ENCODE assay signal across 8 cellular contexts in genomic region chr12:59403259-59403932, GRCh38.
A peak's percentile ranks its signal among the peaks of the same experiment; 100 is the strongest.
DNase-seq lines count a peak whose midpoint lies in the region; ATAC-seq and TF ChIP-seq lines count a peak whose summit lies in the region.

No MANE protein-coding gene starts in this region.

- H3K36me3 Mint-ChIP-seq in Caco-2 (ENCODE audit: insufficient read depth, unreplicated experiment), result no peaks in the 10 kb centered on the region

- TF ChIP-seq CTCF in Caco-2 (IDR thresholded peaks at IDR 0.05; ENCODE audit: insufficient read depth in 1 of 2, low read depth in 1 of 2, low read length in 1 of 2, severe bottlenecking in 1 of 2, unreplicated experiment in 1 of 2), result peak; percentile 60 to 77
- peak; percentile 85 for TF ChIP-seq CTCF in left ventricle myocardium inferior (IDR thresholded peaks at IDR 0.05; ENCODE audit: borderline replicate concordance)

- no peak overlapping the region for H3K4me3 ChIP-seq in Caco-2 (ENCODE audit: low read depth, low read length)
- H3K4me3 ChIP-seq in left ventricle myocardium inferior, result peak overlapping the region; percentile 26

- H3K36me3 ChIP-seq in Caco-2 (ENCODE audit: control insufficient read depth, insufficient read depth, low read length), result no peaks in the 10 kb centered on the region
- no peaks in the 10 kb centered on the region for H3K36me3 ChIP-seq in left ventricle myocardium inferior

- H3K4me3 Mint-ChIP-seq in Caco-2 (ENCODE audit: unreplicated experiment), result no peak overlapping the region

- no peaks in the 10 kb centered on the region; the same call in 1 of the 2 replicates for H3K27me3 ChIP-seq in Caco-2 (replicated peaks; ENCODE audit: control insufficient read depth, insufficient read depth, low read length)
- no peaks in the 10 kb centered on the region for H3K27me3 ChIP-seq in left ventricle myocardium inferior (ENCODE audit: low read depth)

- H3K27me3 Mint-ChIP-seq in Caco-2 (ENCODE audit: insufficient read depth, unreplicated experiment), result no peaks in the 10 kb centered on the region

- intact Hi-C loops in Caco-2 (cut with micrococcal nuclease; ENCODE audit: unreplicated experiment), result loop anchor here (1.0 to 2.0 kb wide), 4 partner anchors 377 to 1091 kb away; no protein-coding TSS in a partner anchor
- intact Hi-C loops in left ventricle myocardium inferior (cut with micrococcal nuclease), result no loop called here

- CTCF ChIA-PET in Caco-2 (lab: Charles Lee), result no interaction called here

- ATAC-seq in GM18907 (IDR thresholded peaks at IDR 0.05; ENCODE audit: unreplicated experiment) (peak; percentile 83), HG03442 (IDR thresholded peaks at IDR 0.05; ENCODE audit: unreplicated experiment) (peak; percentile 57)

- no peak overlapping the region for H3K27ac Mint-ChIP-seq in Caco-2 (ENCODE audit: unreplicated experiment)

- DNase-seq in Caco-2 (peak; percentile 40 to 58), NCI-H82 (lab: John Stamatoyannopoulos, UW) (peak; percentile 75), amniotic epithelial cell (ENCODE audit: low read depth) (peak; percentile 86), left ventricle myocardium inferior (no peak), pulmonary artery endothelial cell (ENCODE audit: low read depth, low spot score) (peak; percentile 22), NCI-H2227 (lab: John Stamatoyannopoulos, UW; ENCODE audit: unreplicated experiment) (no peak)

- BruUV-seq in Caco-2 (replicated peaks; lab: Mats Ljungman, UMichigan), result no TSS peak

- POLR2A ChIA-PET in Caco-2 (lab: Charles Lee), result no interaction called here

- H3K4me1 ChIP-seq in Caco-2, result no peaks in the 10 kb centered on the region
- H3K4me1 ChIP-seq in left ventricle myocardium inferior, result no peaks in the 10 kb centered on the region

- no peak overlapping the region for H3K27ac ChIP-seq in left ventricle myocardium inferior (replicated peaks)

- H3K4me1 Mint-ChIP-seq in Caco-2 (ENCODE audit: low read depth, unreplicated experiment), result no peaks in the 10 kb centered on the region

- H3K9me3 Mint-ChIP-seq in Caco-2 (ENCODE audit: unreplicated experiment), result no peaks in the 10 kb centered on the region

- H3K9me3 ChIP-seq in Caco-2 (no peaks in the 10 kb centered on the region), left ventricle myocardium inferior (replicated peaks) (peaks cover 7% of the 10 kb centered on the region)

Comparison
In these comparisons a context has a peak if more than half of its experiments do, and no peak if none do; other contexts are left out.
1. DNase-seq: peak in Caco-2 (2 of 2), NCI-H82 (single experiment), amniotic epithelial cell (single experiment) and pulmonary artery endothelial cell (single experiment); none in left ventricle myocardium inferior (single experiment) and NCI-H2227 (single experiment).